In genomic region chr7:19327011-19327410, GRCh38 we compare ENCODE assay signal across 23 cellular contexts.
DNase-seq lines count a peak whose midpoint lies in the region; TF ChIP-seq lines count a peak whose summit lies in the region.
"Had no signal": no experiment of that assay in that cellular context is flagged by ENCODE, and none has a peak within 500 bp of the region (broad histone marks: within the 10 kb centered on the region; RNA-seq: fewer than 3 reads in every experiment).

No MANE protein-coding gene starts in this region.

- no peak overlapping the region for H3K9ac ChIP-seq in SK-N-SH

- H3K79me2 ChIP-seq in SK-N-SH (ENCODE audit: insufficient read depth), result no peaks in the 10 kb centered on the region

- H4K20me1 ChIP-seq in SK-N-SH (ENCODE audit: insufficient read depth), result no peaks in the 10 kb centered on the region

- H3K4me2 ChIP-seq in SK-N-SH, result no peak overlapping the region

- H3K9me3 ChIP-seq in SK-N-SH, result no peaks in the 10 kb centered on the region
- H3K9me3 ChIP-seq: BE2C, gastroesophageal sphincter had no signal

- no peak overlapping the region for H3K27ac ChIP-seq in SK-N-SH (ENCODE audit: low read depth in 2 of 2, low read length in 1 of 2)
- H3K27ac ChIP-seq: 22Rv1, gastroesophageal sphincter, HL-60 had no signal

- WGBS in SK-N-SH (ENCODE audit: low lambda C conversion rate), result 0% methylated on average over 1 of the region's 1 CpG

- in situ Hi-C loops in SK-MEL-5 (cut with HindIII; ENCODE audit: low pct_unique_long_range_greater_than_20kb, low sequenced_read_pairs), result no loop called here

- H3K9me2 ChIP-seq in SK-N-SH, result 0 out of 2 replicates have a peak, but pooled peaks cover 5% of the 10 kb centered on the region

- no peaks in the 10 kb centered on the region for H3K27me3 ChIP-seq in SK-N-SH (ENCODE audit: insufficient read depth)
- H3K27me3 ChIP-seq: gastroesophageal sphincter had no signal

- no peak overlapping the region for H2AFZ ChIP-seq in SK-N-SH (ENCODE audit: low read depth)

- H3F3A ChIP-seq in SK-N-SH (replicated peaks; ENCODE audit: insufficient read depth), result no peaks in the 10 kb centered on the region

- TF ChIP-seq RAD21 in SK-N-SH (IDR thresholded peaks at IDR 0.05; ENCODE audit: low read length), result no peak

- no peaks in the 10 kb centered on the region; a peak in 1 of 4 replicates for H3K4me1 ChIP-seq in SK-N-SH (ENCODE audit: control insufficient read depth in 1 of 2, insufficient read depth in 2 of 2, low read depth in 1 of 2, low read length in 1 of 2)
- H3K4me1 ChIP-seq: BE2C, gastroesophageal sphincter had no signal

- POLR2A ChIA-PET in SK-N-SH (lab: Yijun Ruan, JAX), result no interaction called here

- H3K4me3 ChIP-seq in fibroblast of mammary gland (ENCODE audit: control insufficient read depth, low read depth, low read length) (no peak overlapping the region), SK-N-SH (ENCODE audit: low read depth in 2 of 2, low read length in 1 of 2) (no peak overlapping the region)
- H3K4me3 ChIP-seq: gastroesophageal sphincter had no signal

- DNase-seq in DMS 273 (lab: John Stamatoyannopoulos, UW; ENCODE audit: unreplicated experiment), result peak; percentile 23
- DNase-seq in DMS 273 treated with DMSO at 0.1 percent for 48 hours (lab: John Stamatoyannopoulos, UW), result no peak
- peak; percentile 78 for DNase-seq in SK-MEL-5 (ENCODE audit: low read depth, low spot score)
- DNase-seq in fibroblast of mammary gland (ENCODE audit: low read depth), result peak; percentile 17
- DNase-seq in smooth muscle cell of the brain vasculature (ENCODE audit: low read depth, low spot score), result peak; percentile 76
- no peak for DNase-seq in NCI-H1694 (lab: John Stamatoyannopoulos, UW)
- DNase-seq in SK-N-SH, result no peak
- no peak for DNase-seq in superior temporal gyrus (ENCODE audit: extremely low spot score)
- DNase-seq: activated CD4-positive, alpha-beta T cell treated with anti-CD3 and anti-CD28 coated beads for 36 hours; activated effector memory CD4-positive, alpha-beta T cell treated with Interleukin-2 at 50 U/mL for 16 hours; BE2C; GF-D8; H7; KBM-7; NCI-H1092 treated with DMSO at 0.1 percent for 48 hours; NCI-H2081 treated with DMSO at 0.1 percent for 48 hours; NCI-H748 treated with DMSO at 0.1 percent for 48 hours; small intestine; stimulated activated CD4-positive, alpha-beta T cell treated with anti-CD3 and anti-CD28 coated beads, Interleukin-4, amount 100 ng/mL, for 24 hours; substantia nigra had no signal

- CTCF ChIA-PET in SK-N-SH (lab: Yijun Ruan, JAX), result interaction anchor here (1.0 to 1.5 kb wide), 2 partner anchors 165 to 634 kb away, joined by 3 to 7 read pairs; no protein-coding TSS in a partner anchor

- no peak for TF ChIP-seq CTCF in fibroblast of mammary gland (conservative IDR thresholded peaks at IDR 0.05; ENCODE audit: control insufficient read depth, insufficient read depth, low read depth, low read length)
- no peak for TF ChIP-seq CTCF in SK-N-SH (IDR thresholded peaks at IDR 0.05)

- TF ChIP-seq EP300 in SK-N-SH (IDR thresholded peaks at IDR 0.05; ENCODE audit: borderline replicate concordance in 1 of 2, low read depth in 1 of 2, low read length in 1 of 2), result no peak

- H3K36me3 ChIP-seq in SK-N-SH (replicated peaks in 1 of 2; ENCODE audit: control insufficient read depth in 1 of 2, insufficient read depth in 2 of 2, low read length in 1 of 2), result no peaks in the 10 kb centered on the region
- H3K36me3 ChIP-seq: BE2C, gastroesophageal sphincter had no signal

TF ChIP-seq in SK-N-SH, 30 proteins besides CTCF, POLR2A, EP300 and RAD21:
- TF ChIP-seq USF2 (IDR thresholded peaks at IDR 0.05; ENCODE audit: borderline replicate concordance, low read depth, low read length), result no peak
- no peak for TF ChIP-seq NFIC (IDR thresholded peaks at IDR 0.05; ENCODE audit: borderline replicate concordance)
- TF ChIP-seq RCOR1 (IDR thresholded peaks at IDR 0.05; ENCODE audit: low read length), result no peak
- TF ChIP-seq FOXJ3 (CRISPR knock-in tag; IDR thresholded peaks at IDR 0.05), result no peak
- no peak for TF ChIP-seq ZBTB33 (IDR thresholded peaks at IDR 0.05; ENCODE audit: borderline replicate concordance, low read depth)
- TF ChIP-seq TEAD4 (IDR thresholded peaks at IDR 0.05; ENCODE audit: borderline replicate concordance, insufficient read depth), result no peak
- no peak for TF ChIP-seq REST (IDR thresholded peaks at IDR 0.05; ENCODE audit: low read depth, low read length)
- no peak for TF ChIP-seq YY1 (IDR thresholded peaks at IDR 0.05; ENCODE audit: low read depth)
- TF ChIP-seq EZH2phosphoT487 (IDR thresholded peaks at IDR 0.05; ENCODE audit: borderline replicate concordance, low read depth), result no peak
- TF ChIP-seq, protein P1, sequence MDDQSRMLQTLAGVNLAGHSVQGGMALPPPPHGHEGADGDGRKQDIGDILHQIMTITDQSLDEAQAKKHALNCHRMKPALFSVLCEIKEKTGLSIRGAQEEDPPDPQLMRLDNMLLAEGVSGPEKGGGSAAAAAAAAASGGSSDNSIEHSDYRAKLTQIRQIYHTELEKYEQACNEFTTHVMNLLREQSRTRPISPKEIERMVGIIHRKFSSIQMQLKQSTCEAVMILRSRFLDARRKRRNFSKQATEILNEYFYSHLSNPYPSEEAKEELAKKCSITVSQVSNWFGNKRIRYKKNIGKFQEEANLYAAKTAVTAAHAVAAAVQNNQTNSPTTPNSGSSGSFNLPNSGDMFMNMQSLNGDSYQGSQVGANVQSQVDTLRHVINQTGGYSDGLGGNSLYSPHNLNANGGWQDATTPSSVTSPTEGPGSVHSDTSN (IDR thresholded peaks at IDR 0.05), result no peak
- no peak for TF ChIP-seq SMC3 (IDR thresholded peaks at IDR 0.05; ENCODE audit: low read depth, low read length)
- no peak for TF ChIP-seq POLR2AphosphoS5 (IDR thresholded peaks at IDR 0.05; ENCODE audit: low read depth, low read length)
- TF ChIP-seq RFX5 (IDR thresholded peaks at IDR 0.05; ENCODE audit: low read length), result no peak
- TF ChIP-seq FOSL2 (IDR thresholded peaks at IDR 0.05; ENCODE audit: borderline replicate concordance, low read depth), result no peak
- TF ChIP-seq JUND (IDR thresholded peaks at IDR 0.05), result no peak
- no peak for TF ChIP-seq USF1 (IDR thresholded peaks at IDR 0.05; ENCODE audit: borderline replicate concordance, low read depth)

Comparison
In these comparisons a context has a peak if more than half of its experiments do, and no peak if none do; other contexts are left out.
1. DNase-seq: peak in DMS 273 (single experiment), SK-MEL-5 (single experiment), fibroblast of mammary gland (single experiment) and smooth muscle cell of the brain vasculature (single experiment); none in DMS 273 treated with DMSO at 0.1 percent for 48 hours (single experiment), NCI-H1694 (single experiment), SK-N-SH (single experiment) and superior temporal gyrus (single experiment).